ENCODE assay signal across 1 cellular context in genomic region chr16:14283786-14284185, GRCh38.
A peak's percentile ranks its signal among the peaks of the same experiment; 100 is the strongest.
TF ChIP-seq lines count a peak whose summit lies in the region.

No MANE protein-coding gene starts in this region.

TF ChIP-seq in WTC11, 78 proteins besides CTCF, POLR2A, EP300 and RAD21:
- TF ChIP-seq MLX (CRISPR knock-in tag; IDR thresholded peaks at IDR 0.05), result no peak
- TF ChIP-seq ZNF396 (CRISPR knock-in tag; IDR thresholded peaks at IDR 0.05; ENCODE audit: borderline replicate concordance), result no peak
- peak; percentile 75 for TF ChIP-seq USF2 (CRISPR knock-in tag; IDR thresholded peaks at IDR 0.05)
- no peak for TF ChIP-seq NFE2L1 (CRISPR knock-in tag; IDR thresholded peaks at IDR 0.05)
- TF ChIP-seq IRF1 (CRISPR knock-in tag; IDR thresholded peaks at IDR 0.05), result no peak
- TF ChIP-seq GRHL2 (CRISPR knock-in tag; IDR thresholded peaks at IDR 0.05; ENCODE audit: insufficient replicate concordance, severe bottlenecking), result no peak
- TF ChIP-seq GABPB1 (CRISPR knock-in tag; IDR thresholded peaks at IDR 0.05), result no peak
- TF ChIP-seq HMGA2 (CRISPR knock-in tag; IDR thresholded peaks at IDR 0.05), result no peak
- no peak for TF ChIP-seq ATF3 (CRISPR knock-in tag; conservative IDR thresholded peaks at IDR 0.05)
- peak; percentile 65; the same call in 1 of the 2 replicates for TF ChIP-seq USF1 (CRISPR knock-in tag; IDR thresholded peaks at IDR 0.05)
- no peak for TF ChIP-seq ETV6 (CRISPR knock-in tag; IDR thresholded peaks at IDR 0.05)
- TF ChIP-seq SMAD4 (CRISPR knock-in tag; IDR thresholded peaks at IDR 0.05), result no peak
- TF ChIP-seq MAX (CRISPR knock-in tag; IDR thresholded peaks at IDR 0.05), result peak; percentile 59
